ENCODE assay signal across 8 cellular contexts in the genomic region with DNA sequence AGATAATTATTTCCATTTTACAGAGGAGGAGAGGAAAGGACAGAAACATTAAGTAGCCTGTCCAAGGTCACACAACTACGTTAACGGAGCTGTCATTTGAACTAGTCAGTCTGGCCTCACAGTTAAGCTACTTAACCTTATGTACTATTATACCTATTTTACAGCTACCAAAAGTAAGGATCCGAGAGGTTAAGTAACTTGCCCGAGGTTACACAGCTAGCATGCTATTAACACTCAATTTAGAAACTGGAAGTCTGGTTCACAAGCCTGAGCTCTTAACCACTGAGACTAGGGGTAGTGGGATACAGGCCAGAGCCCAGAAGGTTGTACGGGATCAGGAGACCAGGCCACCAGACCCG. TPM values are rescaled to one million over a fixed set of nuclear protein-coding genes. Genes with fewer than 3 reads are reported as not detected.
A peak's percentile ranks its signal among the peaks of the same experiment; 100 is the strongest.
DNase-seq lines count a peak whose midpoint lies in the region; ATAC-seq and TF ChIP-seq lines count a peak whose summit lies in the region.

No MANE protein-coding gene starts in this region.

- H3K4me3 Mint-ChIP-seq in naive B cell, result peak overlapping the region; percentile 78 to 95 (median 91)

- ATAC-seq in naive B cell (ENCODE audit: low read depth in 2 of 2), result no peak
- ATAC-seq in GM19467 (IDR thresholded peaks at IDR 0.05; ENCODE audit: unreplicated experiment), result no peak

- H3K36me3 ChIP-seq in ACC112 (ENCODE audit: insufficient read depth, low read length), result 0 out of 2 replicates have a peak, but pooled peaks cover 4% of the 10 kb centered on the region

- H3K27ac Mint-ChIP-seq in naive B cell, result peak overlapping the region; percentile 93 to 99 (median 98)

- H3K27me3 Mint-ChIP-seq in naive B cell, result no peaks in the 10 kb centered on the region

- H3K4me1 Mint-ChIP-seq in naive B cell, result peaks cover 28 to 65% (median 53%) of the 10 kb centered on the region in 3 donors

- no peaks in the 10 kb centered on the region for H3K36me3 Mint-ChIP-seq in naive B cell

- H3K79me2 ChIP-seq in ACC112 (ENCODE audit: control insufficient read depth, insufficient read depth, low read length, unreplicated experiment), result peaks cover 29% of the 10 kb centered on the region

- TF ChIP-seq CTCF in choroid plexus epithelial cell (conservative IDR thresholded peaks at IDR 0.05; ENCODE audit: low read depth, low read length), result no peak

- H3K27me3 ChIP-seq in ACC112 (ENCODE audit: insufficient read depth, low read length), result no peaks in the 10 kb centered on the region

- H3K9me3 Mint-ChIP-seq in naive B cell, result no peaks in the 10 kb centered on the region

- DNase-seq in Jurkat, Clone E6-1 (ENCODE audit: low read depth, low spot score), result no peak
- no peak for DNase-seq in choroid plexus epithelial cell (ENCODE audit: low read depth)
- DNase-seq in naive B cell, result no peak
- no peak for DNase-seq in middle frontal gyrus (ENCODE audit: extremely low spot score, low spot score)
- no peak for DNase-seq in NCI-H510A treated with DMSO at 0.1 percent for 48 hours (lab: John Stamatoyannopoulos, UW)
- DNase-seq in HUDEP-2 (lab: John Stamatoyannopoulos, UW; ENCODE audit: unreplicated experiment in 76 of 76), result no peak

- peak overlapping the region; percentile 87 for H2AFZ ChIP-seq in ACC112 (ENCODE audit: low read length, unreplicated experiment)

- H3K4me1 ChIP-seq in ACC112 (ENCODE audit: control insufficient read depth, insufficient read depth, low read length, unreplicated experiment), result peaks cover 34% of the 10 kb centered on the region

- H3K4me3 ChIP-seq in ACC112 (ENCODE audit: low read depth, low read length) (peak overlapping the region; percentile 97), choroid plexus epithelial cell (ENCODE audit: low read depth, low read length) (peak overlapping the region; percentile 98)
- H3K4me3 ChIP-seq in Jurkat, Clone E6-1 (ENCODE audit: low read length), result peak overlapping the region; percentile 89

- H3K27ac ChIP-seq in ACC112 (ENCODE audit: low read depth, low read length), result peak overlapping the region; percentile 88

RNA-seq across cellular contexts. Expression of gene GLB1L, which starts 0.5 kb away (rescaled TPM):
- polyA plus RNA-seq in Jurkat, Clone E6-1 (2012; ENCODE audit: insufficient read depth, insufficient read length), result 2.6 TPM
- 1 to 10 TPM in 2 of 6 donors, under 1 TPM in 3, not detected in 1; 0.24 to 1.5 (median 1.00) TPM for polyA plus RNA-seq in naive B cell (ENCODE audit: low read depth in 6 of 6)

RNA-seq across cellular contexts. Expression of gene STK16, which starts 0.5 kb away (rescaled TPM):
- 46.0 TPM for polyA plus RNA-seq in Jurkat, Clone E6-1 (2012; ENCODE audit: insufficient read depth, insufficient read length)
- 10 to 100 TPM; 14.7 to 28.3 (median 21.9) TPM for polyA plus RNA-seq in naive B cell (ENCODE audit: low read depth in 6 of 6)

RNA-seq across cellular contexts. Expression of gene TUBA4B, which starts 8.3 kb away (rescaled TPM):
- not detected for polyA plus RNA-seq in Jurkat, Clone E6-1 (2012; ENCODE audit: insufficient read depth, insufficient read length)
- polyA plus RNA-seq in naive B cell (ENCODE audit: low read depth in 6 of 6), result not detected

RNA-seq across cellular contexts. Expression of gene TUBA4A, which starts 8.9 kb away (rescaled TPM):
- polyA plus RNA-seq in Jurkat, Clone E6-1 (2012; ENCODE audit: insufficient read depth, insufficient read length), result 8.2 TPM
- polyA plus RNA-seq in naive B cell (ENCODE audit: low read depth in 6 of 6), result 100 to 1,000 TPM; 129 to 165 (median 149) TPM

RNA-seq across cellular contexts. Expression of gene ANKZF1, which starts 15.2 kb away (rescaled TPM):
- polyA plus RNA-seq in Jurkat, Clone E6-1 (2012; ENCODE audit: insufficient read depth, insufficient read length), result 60.0 TPM
- polyA plus RNA-seq in naive B cell (ENCODE audit: low read depth in 6 of 6), result 10 to 100 TPM; 22.4 to 45.5 (median 25.4) TPM
